ENCODE assay signal across 26 cellular contexts in genomic region chr2:28253543-28253942, GRCh38.
A peak's percentile ranks its signal among the peaks of the same experiment; 100 is the strongest.
DNase-seq lines count a peak whose midpoint lies in the region; ATAC-seq, FAIRE-seq and TF ChIP-seq lines count a peak whose summit lies in the region.
"Had no signal": no experiment of that assay in that cellular context is flagged by ENCODE, and none has a peak within 500 bp of the region (broad histone marks: within the 10 kb centered on the region; RNA-seq: fewer than 3 reads in every experiment).

No MANE protein-coding gene starts in this region.

- H4K20me1 ChIP-seq in astrocyte (ENCODE audit: insufficient read depth, low read length) = no peaks in the 10 kb centered on the region
- no peaks in the 10 kb centered on the region for H4K20me1 ChIP-seq in smooth muscle cell (ENCODE audit: low read depth)
- H4K20me1 ChIP-seq: BLaER1 treated with 17β-estradiol and CSF1 and Interleukin-3, amounts not matched to agents 10 nM and 100 nM had no signal

- H2AFZ ChIP-seq in astrocyte (ENCODE audit: low read depth, low read length) (no peak overlapping the region), smooth muscle cell (ENCODE audit: low read depth) (no peak overlapping the region)

- no peaks in the 10 kb centered on the region for H3K36me3 ChIP-seq in CD8-positive, alpha-beta memory T cell (ENCODE audit: insufficient read depth, low read length)
- no peaks in the 10 kb centered on the region for H3K36me3 ChIP-seq in astrocyte (ENCODE audit: insufficient read depth, low read length)
- no peaks in the 10 kb centered on the region for H3K36me3 ChIP-seq in smooth muscle cell (ENCODE audit: low read depth)
- H3K36me3 ChIP-seq in adrenal gland (replicated peaks in 1 of 2) = peaks cover 0 to 34% of the 10 kb centered on the region in 2 donors

- peaks cover 22% of the 10 kb centered on the region for H3K4me1 ChIP-seq in CD8-positive, alpha-beta memory T cell (ENCODE audit: insufficient read depth, low read length)
- peaks cover 11% of the 10 kb centered on the region for H3K4me1 ChIP-seq in astrocyte (ENCODE audit: insufficient read depth, low read length)
- H3K4me1 ChIP-seq in smooth muscle cell (ENCODE audit: low read depth) = no peaks in the 10 kb centered on the region
- H3K4me1 ChIP-seq in adrenal gland (replicated peaks in 1 of 2) = peaks cover 0 to 3% of the 10 kb centered on the region in 2 donors

- H3K27me3 ChIP-seq in CD8-positive, alpha-beta memory T cell (ENCODE audit: insufficient read depth, low read length, poor library complexity, severe bottlenecking) = no peaks in the 10 kb centered on the region
- H3K27me3 ChIP-seq in astrocyte (ENCODE audit: insufficient read depth, low read length) = no peaks in the 10 kb centered on the region
- H3K27me3 ChIP-seq in smooth muscle cell (ENCODE audit: low read depth) = no peaks in the 10 kb centered on the region
- no peaks in the 10 kb centered on the region for H3K27me3 ChIP-seq in adrenal gland
- H3K27me3 ChIP-seq: BLaER1 treated with 17β-estradiol and CSF1 and Interleukin-3, amounts not matched to agents 10 nM and 100 nM had no signal

- no peak overlapping the region for H3K27ac ChIP-seq in CD8-positive, alpha-beta memory T cell (ENCODE audit: low read depth, low read length)
- H3K27ac ChIP-seq in astrocyte (ENCODE audit: low read depth, low read length) = no peak overlapping the region
- peak overlapping the region; percentile 45 for H3K27ac ChIP-seq in smooth muscle cell (ENCODE audit: low read depth)
- no peak overlapping the region for H3K27ac ChIP-seq in adrenal gland
- H3K27ac ChIP-seq: BLaER1 treated with 17β-estradiol and CSF1 and Interleukin-3, amounts not matched to agents 10 nM and 100 nM; HL-60; RWPE1 had no signal

- H3K4me3 ChIP-seq in CD8-positive, alpha-beta memory T cell (ENCODE audit: low read length) = no peak overlapping the region
- H3K4me3 ChIP-seq in astrocyte (ENCODE audit: insufficient read depth, low read depth, low read length) (no peak overlapping the region), smooth muscle cell (no peak overlapping the region), adrenal gland (no peak overlapping the region)
- H3K4me3 ChIP-seq: BLaER1 treated with 17β-estradiol and CSF1 and Interleukin-3, amounts not matched to agents 10 nM and 100 nM had no signal

- no peaks in the 10 kb centered on the region for H3K9me3 ChIP-seq in CD8-positive, alpha-beta memory T cell (ENCODE audit: low read length)
- H3K9me3 ChIP-seq in astrocyte (ENCODE audit: insufficient read depth, low read depth, low read length) = no peaks in the 10 kb centered on the region
- H3K9me3 ChIP-seq in smooth muscle cell (replicated peaks; ENCODE audit: low read depth) = no peaks in the 10 kb centered on the region
- no peaks in the 10 kb centered on the region for H3K9me3 ChIP-seq in adrenal gland (replicated peaks in 1 of 3)
- H3K9me3 ChIP-seq: BLaER1 treated with 17β-estradiol and CSF1 and Interleukin-3, amounts not matched to agents 10 nM and 100 nM had no signal

- H3K4me2 ChIP-seq in astrocyte (ENCODE audit: low read length) (no peak overlapping the region), smooth muscle cell (no peak overlapping the region)

- H3F3A ChIP-seq in smooth muscle cell (ENCODE audit: low read depth) = peaks cover 6% of the 10 kb centered on the region

- H3K4me1 Mint-ChIP-seq in activated T-cell treated with anti-CD3 and anti-CD28 coated beads, Interleukin-2, amount 50 U/mL, for 24 hours (ENCODE audit: low read depth) = peaks cover 29% of the 10 kb centered on the region
- peaks cover 33% of the 10 kb centered on the region for H3K4me1 Mint-ChIP-seq in activated T-cell treated with anti-CD3 and anti-CD28 coated beads, Interleukin-2, amount 50 U/mL, for 72 hours (ENCODE audit: low read depth)
- peaks cover 23 to 42% (median 40%) of the 10 kb centered on the region in 3 donors for H3K4me1 Mint-ChIP-seq in CD8-positive, alpha-beta memory T cell
- H3K4me1 Mint-ChIP-seq in astrocyte (ENCODE audit: low read depth, unreplicated experiment) = peaks cover 13% of the 10 kb centered on the region

- intact Hi-C loops in adrenal gland (cut with DNase I) = no loop called here

- H3K79me2 ChIP-seq in astrocyte (ENCODE audit: insufficient read depth, low read length) (no peaks in the 10 kb centered on the region), smooth muscle cell (ENCODE audit: low read depth) (no peaks in the 10 kb centered on the region)

- H3K4me3 Mint-ChIP-seq in activated T-cell treated with anti-CD3 and anti-CD28 coated beads, Interleukin-2, amount 50 U/mL, for 24 hours = no peak overlapping the region
- no peak overlapping the region for H3K4me3 Mint-ChIP-seq in activated T-cell treated with anti-CD3 and anti-CD28 coated beads, Interleukin-2, amount 50 U/mL, for 72 hours
- no peak overlapping the region for H3K4me3 Mint-ChIP-seq in CD8-positive, alpha-beta memory T cell
- H3K4me3 Mint-ChIP-seq in astrocyte (ENCODE audit: unreplicated experiment) = no peak overlapping the region
- H3K4me3 Mint-ChIP-seq: CD8-positive, alpha-beta T cell had no signal

- peak overlapping the region; percentile 0 for H3K27ac Mint-ChIP-seq in activated T-cell treated with anti-CD3 and anti-CD28 coated beads, Interleukin-2, amount 50 U/mL, for 24 hours
- H3K27ac Mint-ChIP-seq in activated T-cell treated with anti-CD3 and anti-CD28 coated beads, Interleukin-2, amount 50 U/mL, for 72 hours = no peak overlapping the region
- peak overlapping the region in 7 of 8 donors; percentile 46 to 97 (median 73) for H3K27ac Mint-ChIP-seq in CD8-positive, alpha-beta memory T cell
- H3K27ac Mint-ChIP-seq in astrocyte (ENCODE audit: unreplicated experiment) = no peak overlapping the region

- no peaks in the 10 kb centered on the region for H3K27me3 Mint-ChIP-seq in activated T-cell treated with anti-CD3 and anti-CD28 coated beads, Interleukin-2, amount 50 U/mL, for 24 hours
- H3K27me3 Mint-ChIP-seq in activated T-cell treated with anti-CD3 and anti-CD28 coated beads, Interleukin-2, amount 50 U/mL, for 72 hours (ENCODE audit: low read depth) = no peaks in the 10 kb centered on the region
- H3K27me3 Mint-ChIP-seq in CD8-positive, alpha-beta memory T cell = no peaks in the 10 kb centered on the region
- no peaks in the 10 kb centered on the region for H3K27me3 Mint-ChIP-seq in astrocyte (ENCODE audit: low read depth, unreplicated experiment)

- ATAC-seq in activated T-cell treated with anti-CD3 and anti-CD28 coated beads, Interleukin-2, amount 50 U/mL, for 72 hours (replicated peaks in 1 of 2) = no peak
- ATAC-seq: CD8-positive, alpha-beta T cell; HCT116 had no signal

- CTCF ChIA-PET in CD8-positive, alpha-beta memory T cell (lab: Charles Lee) = no interaction called here

- peaks cover 12% of the 10 kb centered on the region for H3K36me3 Mint-ChIP-seq in activated T-cell treated with anti-CD3 and anti-CD28 coated beads, Interleukin-2, amount 50 U/mL, for 24 hours (ENCODE audit: low read depth)
- H3K36me3 Mint-ChIP-seq in activated T-cell treated with anti-CD3 and anti-CD28 coated beads, Interleukin-2, amount 50 U/mL, for 72 hours (ENCODE audit: insufficient read depth in 2 of 2) = peaks cover 0 to 1% of the 10 kb centered on the region in 2 donors
- H3K36me3 Mint-ChIP-seq in CD8-positive, alpha-beta memory T cell = peaks cover 0 to 12% (median 4%) of the 10 kb centered on the region in 3 donors
- no peaks in the 10 kb centered on the region for H3K36me3 Mint-ChIP-seq in astrocyte (ENCODE audit: low read depth, unreplicated experiment)

- no peak for TF ChIP-seq CTCF in astrocyte (IDR thresholded peaks at IDR 0.05; ENCODE audit: insufficient read depth, low read depth, low read length)
- no peak for TF ChIP-seq CTCF in smooth muscle cell (IDR thresholded peaks at IDR 0.05; ENCODE audit: borderline replicate concordance, insufficient read depth, poor library complexity, severe bottlenecking)
- no peak for TF ChIP-seq CTCF in adrenal gland (IDR thresholded peaks at IDR 0.05)

- POLR2A ChIA-PET in CD8-positive, alpha-beta memory T cell (lab: Charles Lee) = no interaction called here

- H3K9me3 Mint-ChIP-seq in activated T-cell treated with anti-CD3 and anti-CD28 coated beads, Interleukin-2, amount 50 U/mL, for 24 hours = no peaks in the 10 kb centered on the region
- no peaks in the 10 kb centered on the region for H3K9me3 Mint-ChIP-seq in activated T-cell treated with anti-CD3 and anti-CD28 coated beads, Interleukin-2, amount 50 U/mL, for 72 hours
- no peaks in the 10 kb centered on the region for H3K9me3 Mint-ChIP-seq in CD8-positive, alpha-beta memory T cell
- H3K9me3 Mint-ChIP-seq in astrocyte (ENCODE audit: unreplicated experiment) = no peaks in the 10 kb centered on the region
- H3K9me3 Mint-ChIP-seq: CD8-positive, alpha-beta T cell had no signal

- no peak for DNase-seq in activated T-cell treated with anti-CD3 and anti-CD28 coated beads, Interleukin-2, amount 50 U/mL, for 24 hours
- no peak for DNase-seq in activated T-cell treated with anti-CD3 and anti-CD28 coated beads, Interleukin-2, amount 50 U/mL, for 72 hours
- DNase-seq in CD8-positive, alpha-beta memory T cell = no peak
- DNase-seq in astrocyte (ENCODE audit: low read depth) = peak; percentile 36
- DNase-seq in smooth muscle cell (lab: John Stamatoyannopoulos, UW; ENCODE audit: unreplicated experiment) = no peak
- no peak for DNase-seq in NCI-H1930 (lab: John Stamatoyannopoulos, UW)
- no peak for DNase-seq in adrenal gland
- DNase-seq: AML-193; CD8-positive, alpha-beta T cell; DMS79 treated with DMSO at 0.1 percent for 48 hours; Karpas-422; NCI-H1092; NCI-H1417 treated with DMSO at 0.1 percent for 48 hours; NCI-H1694 treated with DMSO at 0.1 percent for 48 hours; NCI-H2081 treated with DMSO at 0.1 percent for 48 hours; NCI-H2171; NCI-H226; NCI-H510A; NCI-H69; SHP77 had no signal

- TF ChIP-seq POLR2A in adrenal gland (IDR thresholded peaks at IDR 0.05) = no peak

- WGBS in smooth muscle cell (ENCODE audit: low lambda C conversion rate) = 51% methylated on average over 2 of the region's 2 CpGs
- 93 to 98% (median 96%) methylated on average over 2 of the region's 2 CpGs for WGBS in adrenal gland, 4 donors

- H3K9ac ChIP-seq in astrocyte (ENCODE audit: low read length) = no peak overlapping the region
- H3K9ac ChIP-seq in smooth muscle cell (ENCODE audit: low read depth) = no peak overlapping the region
- H3K9ac ChIP-seq: BLaER1 treated with 17β-estradiol and CSF1 and Interleukin-3, amounts not matched to agents 10 nM and 100 nM had no signal

- FAIRE-seq in astrocyte (lab: Jason Lieb, UNC) = no peak
- FAIRE-seq: A204.1, GM12892 had no signal

Comparison
In these comparisons a context has a peak if more than half of its experiments do, and no peak if none do; other contexts are left out.
1. H3K27ac Mint-ChIP-seq: peak in activated T-cell treated with anti-CD3 and anti-CD28 coated beads, Interleukin-2, amount 50 U/mL, for 24 hours (single experiment) and CD8-positive, alpha-beta memory T cell (7 of 8); none in activated T-cell treated with anti-CD3 and anti-CD28 coated beads, Interleukin-2, amount 50 U/mL, for 72 hours (single experiment) and astrocyte (single experiment).